ENCODE assay signal across 8 cellular contexts in the genomic region with DNA sequence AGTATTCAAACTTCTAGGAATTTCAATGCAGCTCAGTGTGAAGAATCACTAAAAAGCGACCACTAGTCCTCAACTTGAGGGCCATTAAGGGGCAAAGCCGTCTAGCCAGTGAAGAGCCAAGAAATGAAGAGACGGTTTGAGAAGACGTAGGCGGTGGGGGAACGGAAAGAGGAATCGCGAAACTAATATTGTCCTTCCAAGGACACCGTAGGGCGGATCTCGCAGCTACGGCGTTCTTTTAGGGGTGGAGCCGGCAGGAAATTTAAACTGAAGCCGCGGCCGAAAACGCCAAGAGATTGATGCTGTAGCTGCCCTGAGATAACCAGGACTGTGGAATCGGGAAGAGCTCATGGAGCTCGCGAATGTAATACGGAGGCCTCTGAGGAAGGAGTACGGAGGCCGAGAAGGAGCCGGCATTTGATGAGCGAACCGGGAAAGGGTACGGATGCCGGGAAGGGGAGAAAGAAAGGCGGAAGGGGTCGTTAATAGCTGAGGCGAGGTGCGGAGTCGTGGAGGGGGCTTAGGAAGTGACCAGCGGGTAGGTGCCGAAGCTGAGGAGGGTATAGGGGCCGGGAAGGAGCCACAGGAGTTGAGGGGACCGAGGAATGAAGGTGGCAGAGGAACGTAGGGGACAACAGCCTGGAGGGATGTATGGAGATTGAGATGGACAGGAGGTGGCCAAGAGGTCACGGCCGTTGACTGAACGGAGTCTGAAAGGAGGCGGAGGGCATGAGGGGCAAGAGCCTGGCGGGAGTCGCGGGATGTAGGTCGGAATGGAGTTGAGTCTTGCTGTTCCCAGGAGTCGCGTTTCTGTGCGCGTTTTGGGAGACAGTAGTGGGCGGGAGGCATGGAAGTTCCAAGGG. TPM values are rescaled to one million over a fixed set of nuclear protein-coding genes. Genes with fewer than 3 reads are reported as not detected.
DNase-seq lines count a peak whose midpoint lies in the region; ATAC-seq, FAIRE-seq and TF ChIP-seq lines count a peak whose summit lies in the region.

A gene with protein sequence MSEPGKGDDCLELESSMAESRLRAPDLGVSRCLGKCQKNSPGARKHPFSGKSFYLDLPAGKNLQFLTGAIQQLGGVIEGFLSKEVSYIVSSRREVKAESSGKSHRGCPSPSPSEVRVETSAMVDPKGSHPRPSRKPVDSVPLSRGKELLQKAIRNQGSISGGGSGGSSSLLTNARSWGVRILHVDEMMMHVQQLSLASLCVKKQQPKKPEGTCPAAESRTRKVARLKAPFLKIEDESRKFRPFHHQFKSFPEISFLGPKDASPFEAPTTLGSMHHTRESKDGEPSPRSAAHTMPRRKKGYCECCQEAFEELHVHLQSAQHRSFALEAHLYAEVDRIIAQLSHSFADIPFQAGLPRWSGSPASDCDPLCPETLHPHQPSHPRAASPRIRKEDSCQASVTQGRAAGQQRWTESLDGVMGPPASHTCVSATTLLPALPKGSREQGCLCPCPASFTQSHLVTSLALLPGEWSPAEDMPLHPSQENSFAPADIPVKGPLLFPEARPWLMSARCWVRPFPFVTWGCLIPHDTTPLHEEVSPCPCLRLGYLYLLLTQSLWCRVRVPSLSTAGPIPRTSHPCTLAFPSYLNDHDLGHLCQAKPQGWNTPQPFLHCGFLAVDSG (plus strand): TSS at position 265 of the 863 bp plus-strand sequence. CDS start 156 bp downstream, at position 421.

- no peaks in the 10 kb centered on the region for H3K9me3 ChIP-seq in body of pancreas
- H3K9me3 ChIP-seq in iPS DF 6.9 (ENCODE audit: control insufficient read depth, insufficient read depth, low read length): no peaks in the 10 kb centered on the region
- no peaks in the 10 kb centered on the region for H3K9me3 ChIP-seq in sigmoid colon

- peak; percentile 70 for DNase-seq in COLO668 (lab: John Stamatoyannopoulos, UW; ENCODE audit: unreplicated experiment)
- DNase-seq in HCEC 1CT: peak; percentile 90
- peak; percentile 79 for DNase-seq in NCI-H2107 treated with DMSO at 0.1 percent for 48 hours (lab: John Stamatoyannopoulos, UW; ENCODE audit: unreplicated experiment)
- peak; percentile 79 to 84 (median 81) for DNase-seq in body of pancreas
- DNase-seq in iPS DF 6.9 (ENCODE audit: low read depth, low spot score): peak; percentile 91
- DNase-seq in sigmoid colon: peak; percentile 89

- TF ChIP-seq EP300 in sigmoid colon (IDR thresholded peaks at IDR 0.05): peak in 2 of 4 donors; percentile 9 to 37

- H3K27ac ChIP-seq in body of pancreas (peak within 1 kb of the TSS in 3 of 4 donors; percentile 45 to 74 (median 64)), iPS DF 6.9 (ENCODE audit: low read length) (no peak within 1 kb of the TSS), sigmoid colon (peak within 1 kb of the TSS; percentile 73 to 87 (median 80))

- H3K36me3 ChIP-seq in body of pancreas (replicated peaks in 1 of 2; ENCODE audit: insufficient read depth in 1 of 2, low read depth in 2 of 2) (no peaks in the 10 kb centered on the region), iPS DF 6.9 (ENCODE audit: control insufficient read depth, insufficient read depth, low read length) (no peaks in the 10 kb centered on the region), sigmoid colon (no peaks in the 10 kb centered on the region)

- TF ChIP-seq CTCF in body of pancreas (IDR thresholded peaks at IDR 0.05) (peak in 1 of 7 experiments; percentile 14), sigmoid colon (IDR thresholded peaks at IDR 0.05) (no peak)

- peak; percentile 26 for FAIRE-seq in TTC549 (lab: Jason Lieb, UNC)

- intact Hi-C loops in body of pancreas (cut with DNase I): no loop called here
- intact Hi-C loops in sigmoid colon (cut with DNase I): no loop called here

- H3K4me3 ChIP-seq in body of pancreas (peak within 1 kb of the TSS; percentile 42 to 92), iPS DF 6.9 (ENCODE audit: low read length) (peak within 1 kb of the TSS; percentile 91), sigmoid colon (peak within 1 kb of the TSS; percentile 52 to 73 (median 66))

- ATAC-seq in body of pancreas (peak; percentile 88), HG02938 (IDR thresholded peaks at IDR 0.05; ENCODE audit: unreplicated experiment) (no peak)

- WGBS in body of pancreas, 2 donors: 0 to 1% methylated on average over 52 of the region's 52 CpGs
- no CpG with 5 or more reads among the region's 52 CpGs for WGBS in iPS DF 6.9 (ENCODE audit: insufficient coverage, insufficient read length)
- 0 to 1% methylated on average over 52 of the region's 52 CpGs for WGBS in sigmoid colon, 2 donors

- TF ChIP-seq POLR2A in body of pancreas (IDR thresholded peaks at IDR 0.05) (peak in 2 of 3 donors; percentile 32 to 33), sigmoid colon (IDR thresholded peaks at IDR 0.05) (no peak)

- H3K27me3 ChIP-seq in body of pancreas (no peaks in the 10 kb centered on the region), iPS DF 6.9 (ENCODE audit: control insufficient read depth, insufficient read depth, low read length) (no peaks in the 10 kb centered on the region), sigmoid colon (peaks cover 0 to 9% (median 0%) of the 10 kb centered on the region in 3 donors)

- peaks cover 13% of the 10 kb centered on the region for H3K4me1 ChIP-seq in body of pancreas
- H3K4me1 ChIP-seq in iPS DF 6.9 (ENCODE audit: control insufficient read depth, insufficient read depth, low read length): no peaks in the 10 kb centered on the region
- H3K4me1 ChIP-seq in sigmoid colon: peaks cover 0 to 20% (median 13%) of the 10 kb centered on the region in 4 donors

RNA-seq across cellular contexts. Expression of the gene that starts here (rescaled TPM):
- total RNA-seq in body of pancreas: 1 to 10 TPM; 2.0 to 3.4 TPM
- total RNA-seq in sigmoid colon: 1 to 10 TPM; 3.5 to 5.2 (median 4.8) TPM
- polyA plus RNA-seq in sigmoid colon: 1 to 10 TPM in 2 of 3 donors, under 1 TPM in 1; 0.60 to 7.8 (median 1.2) TPM

Comparison
In these comparisons a context has a peak if more than half of its experiments do, and no peak if none do; other contexts are left out.
1. POLR2A ChIP-seq: peak in body of pancreas (2 of 3); none in sigmoid colon (0 of 2).
2. Peak in every context shown above with its lines, with median percentiles within 50 percentile points of each other: DNase-seq and H3K4me3 ChIP-seq.